In the genomic region with DNA sequence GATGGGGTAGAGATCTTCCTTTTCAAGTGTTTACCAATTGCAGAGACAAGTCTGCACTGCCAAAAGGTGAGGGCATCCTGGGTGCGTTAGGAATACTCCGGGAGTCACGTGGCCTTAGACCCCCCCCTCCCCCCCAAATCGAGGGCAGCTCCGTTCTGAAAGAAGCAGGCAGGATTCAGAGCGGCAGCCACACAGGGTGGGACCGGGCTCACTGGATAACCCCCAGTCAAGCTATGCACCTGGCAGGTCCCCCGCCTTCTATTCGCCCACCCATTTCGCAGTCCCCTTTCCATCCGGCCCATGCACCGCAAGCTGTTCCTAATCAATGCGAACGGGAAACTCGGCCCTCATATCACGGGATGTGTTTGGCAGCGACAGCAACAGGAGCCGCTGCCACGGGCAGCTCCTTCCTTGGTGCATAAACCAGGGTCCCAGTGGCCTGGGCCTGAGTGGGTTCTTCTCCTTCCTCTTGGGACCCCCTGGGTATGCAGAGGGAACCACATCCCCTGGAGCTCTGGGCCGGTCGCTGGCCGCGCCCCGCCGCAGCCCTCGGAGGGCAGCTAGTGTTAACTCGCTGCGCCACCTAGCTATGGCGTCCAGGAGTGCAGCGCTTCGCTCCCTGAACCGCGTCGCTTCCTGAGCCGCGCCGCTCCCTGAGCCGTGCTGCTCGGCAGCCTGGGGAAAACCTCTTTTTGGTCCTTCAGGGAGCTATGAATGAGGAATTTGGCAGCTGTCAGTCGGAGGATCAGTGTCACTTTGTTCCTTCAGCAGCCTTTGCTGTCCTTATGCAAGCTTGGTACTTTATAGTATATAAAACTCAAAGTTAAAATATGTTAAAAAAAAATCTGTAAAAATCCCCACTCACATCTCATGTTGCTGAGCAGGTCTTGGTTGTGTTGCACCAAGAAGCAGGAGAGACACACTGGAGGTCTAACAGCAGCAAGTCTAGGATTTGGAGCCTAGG, we compare ENCODE assay signal across 8 cellular contexts. TPM values are rescaled to one million over a fixed set of nuclear protein-coding genes. Genes with fewer than 3 reads are reported as not detected.
DNase-seq lines count a peak whose midpoint lies in the region; ATAC-seq and TF ChIP-seq lines count a peak whose summit lies in the region.

No MANE protein-coding gene starts in this region.

- TF ChIP-seq POLR2A in testis (IDR thresholded peaks at IDR 0.05) = no peak

- POLR2A ChIA-PET in A673 (lab: Charles Lee; ENCODE audit: low non-redundant PET) = interaction anchor here (0.5 to 0.6 kb wide), 2 partner anchors 10 to 13 kb away, joined by 3 to 6 read pairs; no protein-coding TSS in a partner anchor

- ATAC-seq in GM18868 (IDR thresholded peaks at IDR 0.05; ENCODE audit: unreplicated experiment) (peak; percentile 59), Right ventricle myocardium inferior (peak; percentile 75)

- CTCF ChIA-PET in A673 (lab: Charles Lee) = interaction anchor here (0.5 to 2.7 kb wide), 19 partner anchors 14 to 300 kb away, joined by 3 to 20 read pairs (median 3); no protein-coding TSS in a partner anchor

- intact Hi-C loops in A673 (cut with micrococcal nuclease; ENCODE audit: unreplicated experiment) = loop anchor here (1.0 kb wide), 1 partner anchor 78 kb away; no protein-coding TSS in a partner anchor
- intact Hi-C loops in Right ventricle myocardium inferior (cut with DNase I) = loop anchor here (1.0 to 5.0 kb wide), 3 partner anchors 39 to 78 kb away; partner anchors contain the start of gene NFIX
- intact Hi-C loops in testis (cut with DNase I; ENCODE audit: low total_unique reads) = loop anchor here (5.0 kb wide), 1 partner anchor 79 kb away; no protein-coding TSS in a partner anchor

- peak overlapping the region; percentile 70 for H3K4me3 Mint-ChIP-seq in osteocyte (ENCODE audit: unreplicated experiment)

- no peaks in the 10 kb centered on the region for H3K9me3 ChIP-seq in A673 (ENCODE audit: low read depth, low read length, poor library complexity, severe bottlenecking)
- no peaks in the 10 kb centered on the region for H3K9me3 ChIP-seq in testis

- peak; percentile 98 for TF ChIP-seq CTCF in A673 (conservative IDR thresholded peaks at IDR 0.05; ENCODE audit: low read depth, low read length)
- peak; percentile 99 for TF ChIP-seq CTCF in osteocyte (IDR thresholded peaks at IDR 0.05)
- peak; percentile 90 to 97 (median 92) for TF ChIP-seq CTCF in testis (IDR thresholded peaks at IDR 0.05)

- H3K27me3 ChIP-seq in A673 (replicated peaks; ENCODE audit: insufficient read depth, low read depth, low read length, poor library complexity) (no peaks in the 10 kb centered on the region), testis (no peaks in the 10 kb centered on the region)

- peak overlapping the region; percentile 65 for H3K27ac Mint-ChIP-seq in osteocyte (ENCODE audit: unreplicated experiment)

- peaks cover 45% of the 10 kb centered on the region for H3K4me1 ChIP-seq in A673 (ENCODE audit: insufficient read depth, low read length, poor library complexity, severe bottlenecking)
- H3K4me1 ChIP-seq in testis = peaks cover 85% of the 10 kb centered on the region

- peak; percentile 85 for DNase-seq in A673 (ENCODE audit: low spot score)
- DNase-seq in NCI-H1092 (lab: John Stamatoyannopoulos, UW) = peak; percentile 81
- peak; percentile 63 for DNase-seq in SW480 (ENCODE audit: low spot score)
- DNase-seq in activated naive CD8-positive, alpha-beta T cell treated with anti-CD3 and anti-CD28 coated beads, Interleukin-2, amount 50 U/mL, for 16 hours (ENCODE audit: low read depth, low spot score) = peak; percentile 44
- DNase-seq in Right ventricle myocardium inferior (ENCODE audit: missing footprints) = peak; percentile 93
- peak; percentile 90 for DNase-seq in osteocyte (ENCODE audit: extremely low spot score, unreplicated experiment)
- peak; percentile 92 for DNase-seq in testis

- no peaks in the 10 kb centered on the region for H3K27me3 Mint-ChIP-seq in osteocyte (ENCODE audit: unreplicated experiment)

- BruUV-seq in A673 (replicated peaks; lab: Mats Ljungman, UMichigan) = no TSS peak

- H3K9me3 Mint-ChIP-seq in osteocyte (ENCODE audit: unreplicated experiment) = no peaks in the 10 kb centered on the region

- H3K4me1 Mint-ChIP-seq in osteocyte (ENCODE audit: unreplicated experiment) = peaks cover 66% of the 10 kb centered on the region

- H3K4me3 ChIP-seq in A673 (ENCODE audit: low read depth, low read length, poor library complexity, severe bottlenecking) (peak overlapping the region; percentile 43), testis (peak overlapping the region; percentile 15 to 57)

- 0 to 1% methylated on average over 27 to 40 of the region's 40 CpGs for WGBS in testis, 2 donors

- no peak overlapping the region for H3K27ac ChIP-seq in A673 (ENCODE audit: low read depth, low read length, poor library complexity, severe bottlenecking)
- H3K27ac ChIP-seq in testis = peak overlapping the region; percentile 63 to 81

- H3K36me3 ChIP-seq in A673 (ENCODE audit: insufficient read depth, low read length, poor library complexity, severe bottlenecking) (no peaks in the 10 kb centered on the region), testis (ENCODE audit: low read depth, missing control alignments) (no peaks in the 10 kb centered on the region)

- H3K36me3 Mint-ChIP-seq in osteocyte (ENCODE audit: unreplicated experiment) = no peaks in the 10 kb centered on the region

RNA-seq across cellular contexts. Expression of gene LYL1, which starts 41.4 kb away (rescaled TPM):
- total RNA-seq in A673 (2021) = not detected in 2 replicates
- total RNA-seq in Right ventricle myocardium inferior = 9.4 TPM
- not detected in 2 replicates for total RNA-seq in osteocyte
- 10 to 100 TPM; 15.9 to 35.8 TPM for total RNA-seq in testis
- polyA plus RNA-seq in testis (ENCODE audit: insufficient read depth, low read depth, low replicate concordance) = 21.9 TPM

RNA-seq across cellular contexts. Expression of gene TRMT1, which starts 55.3 kb away (rescaled TPM):
- total RNA-seq in A673 (2021) (85.7 and 109 TPM in 2 replicates), Right ventricle myocardium inferior (21.1 TPM), osteocyte (37.4 and 43.1 TPM in 2 replicates), testis (10 to 100 TPM; 44.8 to 50.0 TPM)
- polyA plus RNA-seq in testis (ENCODE audit: insufficient read depth, low read depth, low replicate concordance) = 35.9 TPM

RNA-seq across cellular contexts. Expression of gene NACC1, which starts 56.8 kb away (rescaled TPM):
- total RNA-seq in A673 (2021) (119 and 126 TPM in 2 replicates), Right ventricle myocardium inferior (54.0 TPM), osteocyte (40.4 and 45.1 TPM in 2 replicates), testis (100 to 1,000 TPM in 1 of 2 donors, 10 to 100 TPM in 1; 75.9 to 102 TPM)
- polyA plus RNA-seq in testis (ENCODE audit: insufficient read depth, low read depth, low replicate concordance) = 38.2 TPM
